1 cellular context compared by ENCODE assay signal in the genomic region with DNA sequence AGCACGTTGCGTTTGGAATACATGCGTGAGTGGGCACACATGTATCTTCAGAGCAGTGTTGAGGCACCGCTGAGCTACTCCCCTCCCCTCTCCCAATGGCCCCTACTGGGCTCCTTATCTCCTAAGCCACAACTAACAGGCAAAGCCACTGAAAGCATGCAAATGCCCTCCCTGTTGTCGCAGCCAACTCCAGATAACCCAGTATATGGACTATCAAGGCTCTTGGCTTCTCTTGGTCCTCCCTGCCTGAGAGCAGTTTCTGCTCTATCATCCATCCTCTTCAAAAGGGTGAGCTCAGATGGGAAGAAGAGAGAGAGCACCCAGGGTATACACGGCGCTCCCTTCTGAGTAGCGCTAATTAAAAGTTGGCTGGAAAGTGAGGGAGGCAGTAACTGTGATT.
TF ChIP-seq lines count a peak whose summit lies in the region.

No MANE protein-coding gene starts in this region.

TF ChIP-seq in K562, 482 proteins besides CTCF, POLR2A, EP300 and RAD21 (continued from another document and continues in another):
- TF ChIP-seq, protein P1, sequence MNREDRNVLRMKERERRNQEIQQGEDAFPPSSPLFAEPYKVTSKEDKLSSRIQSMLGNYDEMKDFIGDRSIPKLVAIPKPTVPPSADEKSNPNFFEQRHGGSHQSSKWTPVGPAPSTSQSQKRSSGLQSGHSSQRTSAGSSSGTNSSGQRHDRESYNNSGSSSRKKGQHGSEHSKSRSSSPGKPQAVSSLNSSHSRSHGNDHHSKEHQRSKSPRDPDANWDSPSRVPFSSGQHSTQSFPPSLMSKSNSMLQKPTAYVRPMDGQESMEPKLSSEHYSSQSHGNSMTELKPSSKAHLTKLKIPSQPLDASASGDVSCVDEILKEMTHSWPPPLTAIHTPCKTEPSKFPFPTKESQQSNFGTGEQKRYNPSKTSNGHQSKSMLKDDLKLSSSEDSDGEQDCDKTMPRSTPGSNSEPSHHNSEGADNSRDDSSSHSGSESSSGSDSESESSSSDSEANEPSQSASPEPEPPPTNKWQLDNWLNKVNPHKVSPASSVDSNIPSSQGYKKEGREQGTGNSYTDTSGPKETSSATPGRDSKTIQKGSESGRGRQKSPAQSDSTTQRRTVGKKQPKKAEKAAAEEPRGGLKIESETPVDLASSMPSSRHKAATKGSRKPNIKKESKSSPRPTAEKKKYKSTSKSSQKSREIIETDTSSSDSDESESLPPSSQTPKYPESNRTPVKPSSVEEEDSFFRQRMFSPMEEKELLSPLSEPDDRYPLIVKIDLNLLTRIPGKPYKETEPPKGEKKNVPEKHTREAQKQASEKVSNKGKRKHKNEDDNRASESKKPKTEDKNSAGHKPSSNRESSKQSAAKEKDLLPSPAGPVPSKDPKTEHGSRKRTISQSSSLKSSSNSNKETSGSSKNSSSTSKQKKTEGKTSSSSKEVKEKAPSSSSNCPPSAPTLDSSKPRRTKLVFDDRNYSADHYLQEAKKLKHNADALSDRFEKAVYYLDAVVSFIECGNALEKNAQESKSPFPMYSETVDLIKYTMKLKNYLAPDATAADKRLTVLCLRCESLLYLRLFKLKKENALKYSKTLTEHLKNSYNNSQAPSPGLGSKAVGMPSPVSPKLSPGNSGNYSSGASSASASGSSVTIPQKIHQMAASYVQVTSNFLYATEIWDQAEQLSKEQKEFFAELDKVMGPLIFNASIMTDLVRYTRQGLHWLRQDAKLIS (CRISPR knock-in tag; IDR thresholded peaks at IDR 0.05) = no peak
- TF ChIP-seq GABPB2 (CRISPR knock-in tag; conservative IDR thresholded peaks at IDR 0.05) (no peak), TCF3 (CRISPR knock-in tag; IDR thresholded peaks at IDR 0.05) (peak; percentile 86), SMARCA4 (IDR thresholded peaks at IDR 0.05) (peak; percentile 52; the same call in 1 of the 2 replicates), ZC3H4 (CRISPR knock-in tag; IDR thresholded peaks at IDR 0.05; ENCODE audit: borderline replicate concordance) (no peak), PTBP1 (IDR thresholded peaks at IDR 0.05; ENCODE audit: low read depth, low read length) (no peak), RFX5 (IDR thresholded peaks at IDR 0.05; ENCODE audit: low read depth, low read length) (no peak), RNF2 (IDR thresholded peaks at IDR 0.05) (peak; percentile 56), CEBPG (CRISPR knock-in tag; IDR thresholded peaks at IDR 0.05) (no peak), CEBPG (tag; conservative IDR thresholded peaks at IDR 0.05 in 1 of 2, IDR thresholded peaks at IDR 0.05 in 1 of 2) (no peak), ZSCAN32 (CRISPR knock-in tag; IDR thresholded peaks at IDR 0.05) (no peak), JUNB (CRISPR knock-in tag; conservative IDR thresholded peaks at IDR 0.05) (no peak), MBD2 (IDR thresholded peaks at IDR 0.05; ENCODE audit: borderline replicate concordance, low read depth) (no peak), ZFP1 (CRISPR knock-in tag; IDR thresholded peaks at IDR 0.05) (no peak), RFX1 (IDR thresholded peaks at IDR 0.05) (no peak), GABPB1 (CRISPR knock-in tag; IDR thresholded peaks at IDR 0.05) (no peak), NEUROD1 (IDR thresholded peaks at IDR 0.05; ENCODE audit: borderline replicate concordance, low read depth, low read length, partially characterized antibody) (no peak), ZKSCAN1 (IDR thresholded peaks at IDR 0.05; ENCODE audit: low read depth, low read length) (no peak), ZZZ3 (IDR thresholded peaks at IDR 0.05) (no peak), CREM (IDR thresholded peaks at IDR 0.05; ENCODE audit: low read depth) (0 out of 2 replicates have a peak, but pooled peaks have one; percentile 5)
- TF ChIP-seq, protein P2, sequence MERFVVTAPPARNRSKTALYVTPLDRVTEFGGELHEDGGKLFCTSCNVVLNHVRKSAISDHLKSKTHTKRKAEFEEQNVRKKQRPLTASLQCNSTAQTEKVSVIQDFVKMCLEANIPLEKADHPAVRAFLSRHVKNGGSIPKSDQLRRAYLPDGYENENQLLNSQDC (CRISPR knock-in tag; IDR thresholded peaks at IDR 0.05) = no peak
- TF ChIP-seq, protein P3, sequence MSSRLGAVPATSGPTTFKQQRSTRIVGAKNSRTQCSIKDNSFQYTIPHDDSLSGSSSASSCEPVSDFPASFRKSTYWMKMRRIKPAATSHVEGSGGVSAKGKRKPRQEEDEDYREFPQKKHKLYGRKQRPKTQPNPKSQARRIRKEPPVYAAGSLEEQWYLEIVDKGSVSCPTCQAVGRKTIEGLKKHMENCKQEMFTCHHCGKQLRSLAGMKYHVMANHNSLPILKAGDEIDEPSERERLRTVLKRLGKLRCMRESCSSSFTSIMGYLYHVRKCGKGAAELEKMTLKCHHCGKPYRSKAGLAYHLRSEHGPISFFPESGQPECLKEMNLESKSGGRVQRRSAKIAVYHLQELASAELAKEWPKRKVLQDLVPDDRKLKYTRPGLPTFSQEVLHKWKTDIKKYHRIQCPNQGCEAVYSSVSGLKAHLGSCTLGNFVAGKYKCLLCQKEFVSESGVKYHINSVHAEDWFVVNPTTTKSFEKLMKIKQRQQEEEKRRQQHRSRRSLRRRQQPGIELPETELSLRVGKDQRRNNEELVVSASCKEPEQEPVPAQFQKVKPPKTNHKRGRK (tag; IDR thresholded peaks at IDR 0.05) = no peak
- TF ChIP-seq, protein P4, sequence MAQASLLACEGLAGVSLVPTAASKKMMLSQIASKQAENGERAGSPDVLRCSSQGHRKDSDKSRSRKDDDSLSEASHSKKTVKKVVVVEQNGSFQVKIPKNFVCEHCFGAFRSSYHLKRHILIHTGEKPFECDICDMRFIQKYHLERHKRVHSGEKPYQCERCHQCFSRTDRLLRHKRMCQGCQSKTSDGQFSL (CRISPR knock-in tag; IDR thresholded peaks at IDR 0.05) = no peak
- TF ChIP-seq, protein P4 (tag; IDR thresholded peaks at IDR 0.05) = no peak
- TF ChIP-seq, protein P5, sequence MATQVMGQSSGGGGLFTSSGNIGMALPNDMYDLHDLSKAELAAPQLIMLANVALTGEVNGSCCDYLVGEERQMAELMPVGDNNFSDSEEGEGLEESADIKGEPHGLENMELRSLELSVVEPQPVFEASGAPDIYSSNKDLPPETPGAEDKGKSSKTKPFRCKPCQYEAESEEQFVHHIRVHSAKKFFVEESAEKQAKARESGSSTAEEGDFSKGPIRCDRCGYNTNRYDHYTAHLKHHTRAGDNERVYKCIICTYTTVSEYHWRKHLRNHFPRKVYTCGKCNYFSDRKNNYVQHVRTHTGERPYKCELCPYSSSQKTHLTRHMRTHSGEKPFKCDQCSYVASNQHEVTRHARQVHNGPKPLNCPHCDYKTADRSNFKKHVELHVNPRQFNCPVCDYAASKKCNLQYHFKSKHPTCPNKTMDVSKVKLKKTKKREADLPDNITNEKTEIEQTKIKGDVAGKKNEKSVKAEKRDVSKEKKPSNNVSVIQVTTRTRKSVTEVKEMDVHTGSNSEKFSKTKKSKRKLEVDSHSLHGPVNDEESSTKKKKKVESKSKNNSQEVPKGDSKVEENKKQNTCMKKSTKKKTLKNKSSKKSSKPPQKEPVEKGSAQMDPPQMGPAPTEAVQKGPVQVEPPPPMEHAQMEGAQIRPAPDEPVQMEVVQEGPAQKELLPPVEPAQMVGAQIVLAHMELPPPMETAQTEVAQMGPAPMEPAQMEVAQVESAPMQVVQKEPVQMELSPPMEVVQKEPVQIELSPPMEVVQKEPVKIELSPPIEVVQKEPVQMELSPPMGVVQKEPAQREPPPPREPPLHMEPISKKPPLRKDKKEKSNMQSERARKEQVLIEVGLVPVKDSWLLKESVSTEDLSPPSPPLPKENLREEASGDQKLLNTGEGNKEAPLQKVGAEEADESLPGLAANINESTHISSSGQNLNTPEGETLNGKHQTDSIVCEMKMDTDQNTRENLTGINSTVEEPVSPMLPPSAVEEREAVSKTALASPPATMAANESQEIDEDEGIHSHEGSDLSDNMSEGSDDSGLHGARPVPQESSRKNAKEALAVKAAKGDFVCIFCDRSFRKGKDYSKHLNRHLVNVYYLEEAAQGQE (CRISPR knock-in tag; IDR thresholded peaks at IDR 0.05; ENCODE audit: low read depth) = no peak
- TF ChIP-seq, protein P6, sequence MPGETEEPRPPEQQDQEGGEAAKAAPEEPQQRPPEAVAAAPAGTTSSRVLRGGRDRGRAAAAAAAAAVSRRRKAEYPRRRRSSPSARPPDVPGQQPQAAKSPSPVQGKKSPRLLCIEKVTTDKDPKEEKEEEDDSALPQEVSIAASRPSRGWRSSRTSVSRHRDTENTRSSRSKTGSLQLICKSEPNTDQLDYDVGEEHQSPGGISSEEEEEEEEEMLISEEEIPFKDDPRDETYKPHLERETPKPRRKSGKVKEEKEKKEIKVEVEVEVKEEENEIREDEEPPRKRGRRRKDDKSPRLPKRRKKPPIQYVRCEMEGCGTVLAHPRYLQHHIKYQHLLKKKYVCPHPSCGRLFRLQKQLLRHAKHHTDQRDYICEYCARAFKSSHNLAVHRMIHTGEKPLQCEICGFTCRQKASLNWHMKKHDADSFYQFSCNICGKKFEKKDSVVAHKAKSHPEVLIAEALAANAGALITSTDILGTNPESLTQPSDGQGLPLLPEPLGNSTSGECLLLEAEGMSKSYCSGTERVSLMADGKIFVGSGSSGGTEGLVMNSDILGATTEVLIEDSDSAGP (CRISPR knock-in tag; IDR thresholded peaks at IDR 0.05) = no peak
- TF ChIP-seq, protein P7, sequence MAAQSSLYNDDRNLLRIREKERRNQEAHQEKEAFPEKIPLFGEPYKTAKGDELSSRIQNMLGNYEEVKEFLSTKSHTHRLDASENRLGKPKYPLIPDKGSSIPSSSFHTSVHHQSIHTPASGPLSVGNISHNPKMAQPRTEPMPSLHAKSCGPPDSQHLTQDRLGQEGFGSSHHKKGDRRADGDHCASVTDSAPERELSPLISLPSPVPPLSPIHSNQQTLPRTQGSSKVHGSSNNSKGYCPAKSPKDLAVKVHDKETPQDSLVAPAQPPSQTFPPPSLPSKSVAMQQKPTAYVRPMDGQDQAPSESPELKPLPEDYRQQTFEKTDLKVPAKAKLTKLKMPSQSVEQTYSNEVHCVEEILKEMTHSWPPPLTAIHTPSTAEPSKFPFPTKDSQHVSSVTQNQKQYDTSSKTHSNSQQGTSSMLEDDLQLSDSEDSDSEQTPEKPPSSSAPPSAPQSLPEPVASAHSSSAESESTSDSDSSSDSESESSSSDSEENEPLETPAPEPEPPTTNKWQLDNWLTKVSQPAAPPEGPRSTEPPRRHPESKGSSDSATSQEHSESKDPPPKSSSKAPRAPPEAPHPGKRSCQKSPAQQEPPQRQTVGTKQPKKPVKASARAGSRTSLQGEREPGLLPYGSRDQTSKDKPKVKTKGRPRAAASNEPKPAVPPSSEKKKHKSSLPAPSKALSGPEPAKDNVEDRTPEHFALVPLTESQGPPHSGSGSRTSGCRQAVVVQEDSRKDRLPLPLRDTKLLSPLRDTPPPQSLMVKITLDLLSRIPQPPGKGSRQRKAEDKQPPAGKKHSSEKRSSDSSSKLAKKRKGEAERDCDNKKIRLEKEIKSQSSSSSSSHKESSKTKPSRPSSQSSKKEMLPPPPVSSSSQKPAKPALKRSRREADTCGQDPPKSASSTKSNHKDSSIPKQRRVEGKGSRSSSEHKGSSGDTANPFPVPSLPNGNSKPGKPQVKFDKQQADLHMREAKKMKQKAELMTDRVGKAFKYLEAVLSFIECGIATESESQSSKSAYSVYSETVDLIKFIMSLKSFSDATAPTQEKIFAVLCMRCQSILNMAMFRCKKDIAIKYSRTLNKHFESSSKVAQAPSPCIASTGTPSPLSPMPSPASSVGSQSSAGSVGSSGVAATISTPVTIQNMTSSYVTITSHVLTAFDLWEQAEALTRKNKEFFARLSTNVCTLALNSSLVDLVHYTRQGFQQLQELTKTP (IDR thresholded peaks at IDR 0.05; ENCODE audit: low read depth in 1 of 2, partially characterized antibody in 2 of 2) = no peak
- TF ChIP-seq, protein P8, sequence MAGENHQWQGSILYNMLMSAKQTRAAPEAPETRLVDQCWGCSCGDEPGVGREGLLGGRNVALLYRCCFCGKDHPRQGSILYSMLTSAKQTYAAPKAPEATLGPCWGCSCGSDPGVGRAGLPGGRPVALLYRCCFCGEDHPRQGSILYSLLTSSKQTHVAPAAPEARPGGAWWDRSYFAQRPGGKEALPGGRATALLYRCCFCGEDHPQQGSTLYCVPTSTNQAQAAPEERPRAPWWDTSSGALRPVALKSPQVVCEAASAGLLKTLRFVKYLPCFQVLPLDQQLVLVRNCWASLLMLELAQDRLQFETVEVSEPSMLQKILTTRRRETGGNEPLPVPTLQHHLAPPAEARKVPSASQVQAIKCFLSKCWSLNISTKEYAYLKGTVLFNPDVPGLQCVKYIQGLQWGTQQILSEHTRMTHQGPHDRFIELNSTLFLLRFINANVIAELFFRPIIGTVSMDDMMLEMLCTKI (IDR thresholded peaks at IDR 0.05; ENCODE audit: partially characterized antibody) = no peak
- TF ChIP-seq, protein P9, sequence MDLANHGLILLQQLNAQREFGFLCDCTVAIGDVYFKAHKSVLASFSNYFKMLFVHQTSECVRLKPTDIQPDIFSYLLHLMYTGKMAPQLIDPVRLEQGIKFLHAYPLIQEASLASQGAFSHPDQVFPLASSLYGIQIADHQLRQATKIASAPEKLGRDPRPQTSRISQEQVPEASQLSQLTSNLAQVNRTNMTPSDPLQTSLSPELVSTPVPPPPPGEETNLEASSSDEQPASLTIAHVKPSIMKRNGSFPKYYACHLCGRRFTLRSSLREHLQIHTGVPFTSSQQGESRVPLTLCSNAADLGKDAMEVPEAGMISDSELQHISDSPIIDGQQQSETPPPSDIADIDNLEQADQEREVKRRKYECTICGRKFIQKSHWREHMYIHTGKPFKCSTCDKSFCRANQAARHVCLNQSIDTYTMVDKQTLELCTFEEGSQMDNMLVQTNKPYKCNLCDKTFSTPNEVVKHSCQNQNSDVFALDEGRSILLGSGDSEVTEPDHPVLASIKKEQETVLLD (IDR thresholded peaks at IDR 0.05) = no peak
